ENCODE assay signal across 8 cellular contexts in the genomic region with DNA sequence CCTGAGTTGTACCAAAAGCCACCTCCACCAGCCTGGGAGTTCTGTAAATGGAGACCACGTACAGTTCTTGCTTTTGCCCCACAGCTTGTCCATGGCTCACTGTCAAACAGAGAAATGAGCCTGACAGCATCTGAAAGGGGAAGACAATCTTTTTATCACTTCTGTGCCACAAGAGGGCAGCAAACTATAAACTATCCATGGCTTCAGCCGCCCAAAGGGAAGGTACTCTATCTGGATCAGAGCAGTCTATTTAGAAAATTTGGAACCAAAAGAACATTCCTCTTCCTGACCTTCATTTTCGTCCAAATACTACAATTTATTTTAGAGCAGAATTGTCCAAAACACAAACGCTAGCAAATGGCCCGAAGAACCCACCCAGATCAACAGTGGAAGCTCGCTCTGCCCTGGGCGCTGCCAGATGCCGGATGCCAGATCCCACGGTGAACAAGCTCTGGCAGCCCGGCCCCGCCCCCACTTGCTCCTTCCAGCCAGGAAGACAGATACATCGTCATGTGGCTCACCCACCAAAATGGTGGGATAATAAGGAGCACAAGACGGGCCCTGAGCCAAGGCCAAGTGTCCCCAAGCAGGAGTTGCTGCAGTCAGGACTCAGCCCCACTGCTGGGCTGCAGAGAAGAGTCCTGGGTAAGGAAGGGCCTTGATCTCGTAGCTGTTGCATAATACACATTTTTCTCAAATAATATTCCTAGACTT. TPM values are rescaled to one million over a fixed set of nuclear protein-coding genes. Genes with fewer than 3 reads are reported as not detected.
DNase-seq lines count a peak whose midpoint lies in the region; ATAC-seq and TF ChIP-seq lines count a peak whose summit lies in the region.

No MANE protein-coding gene starts in this region.

- no peak for TF ChIP-seq POLR2A in Peyer's patch (IDR thresholded peaks at IDR 0.05)
- TF ChIP-seq POLR2A in GM18505 (IDR thresholded peaks at IDR 0.05; ENCODE audit: borderline replicate concordance, extremely low read depth, insufficient read depth, insufficient read length), result no peak

- H3K36me3 ChIP-seq in Peyer's patch (no peaks in the 10 kb centered on the region), upper lobe of right lung (peaks cover 4% of the 10 kb centered on the region)

- H3K4me1 ChIP-seq in Peyer's patch, result peaks cover 0 to 24% (median 0%) of the 10 kb centered on the region in 4 donors
- peaks cover 40% of the 10 kb centered on the region for H3K4me1 ChIP-seq in upper lobe of right lung

- H3K27me3 ChIP-seq in Peyer's patch (no peaks in the 10 kb centered on the region), upper lobe of right lung (no peaks in the 10 kb centered on the region)

- H3K9me3 ChIP-seq in Peyer's patch (no peaks in the 10 kb centered on the region), upper lobe of right lung (no peaks in the 10 kb centered on the region)

- H3K4me3 ChIP-seq in Peyer's patch (peak overlapping the region in 2 of 4 donors; percentile 0 to 9), upper lobe of right lung (peak overlapping the region; percentile 40)

- TF ChIP-seq CTCF in LNCAP (IDR thresholded peaks at IDR 0.05) (peak; percentile 74), Peyer's patch (IDR thresholded peaks at IDR 0.05) (peak; percentile 42 to 81 (median 78)), upper lobe of right lung (IDR thresholded peaks at IDR 0.05) (peak; percentile 73)

- H3K27ac ChIP-seq in Peyer's patch (peak overlapping the region in 2 of 4 donors; percentile 58 to 59), upper lobe of right lung (peak overlapping the region; percentile 60)

- H3K4me1 Mint-ChIP-seq in natural killer cell treated with Interleukin-12 subunit alpha and Interleukin-12 subunit beta and Interleukin-15 and Interleukin-18, amount 100 ng/mL, for 72 hours (ENCODE audit: low read depth in 2 of 2), result peaks cover 5 to 7% of the 10 kb centered on the region in 2 donors

- H3K36me3 Mint-ChIP-seq in natural killer cell treated with Interleukin-12 subunit alpha and Interleukin-12 subunit beta and Interleukin-15 and Interleukin-18, amount 100 ng/mL, for 72 hours, result no peaks in the 10 kb centered on the region

- H3K9me3 Mint-ChIP-seq in natural killer cell treated with Interleukin-12 subunit alpha and Interleukin-12 subunit beta and Interleukin-15 and Interleukin-18, amount 100 ng/mL, for 72 hours, result no peaks in the 10 kb centered on the region

- intact Hi-C loops in upper lobe of right lung (cut with DNase I), result no loop called here

- H3K27ac Mint-ChIP-seq in natural killer cell treated with Interleukin-12 subunit alpha and Interleukin-12 subunit beta and Interleukin-15 and Interleukin-18, amount 100 ng/mL, for 72 hours, result peak overlapping the region in 1 of 2 donors; percentile 74

- no peak overlapping the region for H3K4me3 Mint-ChIP-seq in natural killer cell treated with Interleukin-12 subunit alpha and Interleukin-12 subunit beta and Interleukin-15 and Interleukin-18, amount 100 ng/mL, for 72 hours

- DNase-seq in Daoy (ENCODE audit: low read depth) (peak; percentile 73), Peyer's patch (peak; percentile 35 to 84 (median 65)), foreskin melanocyte (peak; percentile 80), upper lobe of right lung (peak; percentile 82)
- peak; percentile 26 for DNase-seq in activated naive CD4-positive, alpha-beta T cell treated with anti-CD3 and anti-CD28 coated beads, Interleukin-2, amount 50 U/mL, for 16 hours
- peak; percentile 81 for DNase-seq in natural killer cell treated with Interleukin-12 subunit alpha and Interleukin-12 subunit beta and Interleukin-15 and Interleukin-18, amount 100 ng/mL, for 72 hours (ENCODE audit: low spot score)

- H3K27me3 Mint-ChIP-seq in natural killer cell treated with Interleukin-12 subunit alpha and Interleukin-12 subunit beta and Interleukin-15 and Interleukin-18, amount 100 ng/mL, for 72 hours, result no peaks in the 10 kb centered on the region

- peak; percentile 73 to 81 for ATAC-seq in natural killer cell treated with Interleukin-12 subunit alpha and Interleukin-12 subunit beta and Interleukin-15 and Interleukin-18, amount 100 ng/mL, for 72 hours
- ATAC-seq in upper lobe of right lung (peak; percentile 88), GM18505 (IDR thresholded peaks at IDR 0.05; ENCODE audit: unreplicated experiment) (no peak)

RNA-seq across cellular contexts. Expression of a gene that starts 23.9 kb away (rescaled TPM):
- total RNA-seq in Daoy (2014; rRNA removed; shearing (Covaris generic)), result not detected in 2 replicates
- total RNA-seq in Peyer's patch, result not detected
- not detected for total RNA-seq in natural killer cell treated with Interleukin-12 subunit alpha and Interleukin-12 subunit beta and Interleukin-15 and Interleukin-18, amount 100 ng/mL, for 72 hours
- total RNA-seq in upper lobe of right lung, result 5.4 TPM

RNA-seq across cellular contexts. Expression of a gene that starts 57.7 kb away (rescaled TPM):
- 37.0 and 68.0 TPM in 2 replicates for total RNA-seq in Daoy (2014; rRNA removed; shearing (Covaris generic))
- 10 to 100 TPM; 26.0 to 57.8 (median 29.8) TPM for total RNA-seq in Peyer's patch
- total RNA-seq in natural killer cell treated with Interleukin-12 subunit alpha and Interleukin-12 subunit beta and Interleukin-15 and Interleukin-18, amount 100 ng/mL, for 72 hours, result 1 to 10 TPM; 7.2 to 7.8 TPM
- total RNA-seq in upper lobe of right lung, result 54.8 TPM

Comparison
In these comparisons a context has a peak if more than half of its experiments do, and no peak if none do; other contexts are left out.
1. DNase-seq: peak in every context shown above with its lines; median percentile 82 in upper lobe of right lung; 81 in natural killer cell treated with Interleukin-12 subunit alpha and Interleukin-12 subunit beta and Interleukin-15 and Interleukin-18, amount 100 ng/mL, for 72 hours; 80 in foreskin melanocyte; 73 in Daoy; 65 in Peyer's patch; 26 in activated naive CD4-positive, alpha-beta T cell treated with anti-CD3 and anti-CD28 coated beads, Interleukin-2, amount 50 U/mL, for 16 hours.